10 cellular contexts compared by ENCODE assay signal in the genomic region with DNA sequence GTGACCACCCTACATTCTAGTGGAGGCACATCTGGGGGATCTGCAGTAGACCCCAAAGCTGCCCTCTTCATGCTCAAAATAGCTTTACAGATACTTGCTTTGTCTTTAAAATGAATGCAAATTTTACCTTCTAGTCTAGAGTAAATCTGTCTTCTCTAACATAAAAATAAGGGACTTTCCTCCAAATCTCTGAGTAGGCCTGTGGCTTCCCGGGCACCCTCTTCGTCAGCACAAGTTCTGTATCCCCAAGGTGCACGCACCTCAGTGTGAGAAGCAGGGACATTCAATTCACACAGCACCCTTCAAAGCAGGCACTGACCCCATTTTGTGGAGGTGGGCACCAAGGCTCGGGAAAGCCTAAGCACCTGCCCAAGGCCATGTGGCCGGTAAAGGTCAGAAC. TPM values are rescaled to one million over a fixed set of nuclear protein-coding genes. Genes with fewer than 3 reads are reported as not detected.
DNase-seq lines count a peak whose midpoint lies in the region; ATAC-seq, FAIRE-seq and TF ChIP-seq lines count a peak whose summit lies in the region.
"Had no signal": no experiment of that assay in that cellular context is flagged by ENCODE, and none has a peak within 500 bp of the region (broad histone marks: within the 10 kb centered on the region; RNA-seq: fewer than 3 reads in every experiment).

No MANE protein-coding gene starts in this region.

- H3K79me1 ChIP-seq in H1 (ENCODE audit: low read depth, low read length): peaks cover 6% of the 10 kb centered on the region

- no peak for TF ChIP-seq RAD21 in H1 (IDR thresholded peaks at IDR 0.05 in 1 of 2, conservative IDR thresholded peaks at IDR 0.05 in 1 of 2; ENCODE audit: low read depth in 2 of 2, low read length in 2 of 2)

- H3K27ac ChIP-seq in SU-DHL-6 (ENCODE audit: low read depth, low read length) (peak overlapping the region; percentile 92), H1 (ENCODE audit: low read depth, low read length) (no peak overlapping the region), thoracic aorta (peak overlapping the region; percentile 23 to 34)

- no peak overlapping the region for H4K5ac ChIP-seq in H1 (ENCODE audit: insufficient read length, low read depth, low read length)

- no peak overlapping the region for H3K4me3 ChIP-seq in SU-DHL-6 (ENCODE audit: insufficient read depth, low read length, poor library complexity, severe bottlenecking)
- H3K4me3 ChIP-seq in H1 (ENCODE audit: extremely low read depth in 1 of 4, insufficient read depth in 2 of 4, low read depth in 3 of 4, low read length in 4 of 4): no peak overlapping the region
- H3K4me3 ChIP-seq in thoracic aorta: no peak overlapping the region

- H4K8ac ChIP-seq in H1 (ENCODE audit: extremely low read depth, insufficient read depth, low read length): peak overlapping the region; percentile 63; the same call in 1 of the 2 replicates

- TF ChIP-seq POLR2A in H1 (IDR thresholded peaks at IDR 0.05; ENCODE audit: control extremely low read depth in 1 of 2, low read depth in 2 of 2, low read length in 2 of 2): no peak

- H3K36me3 ChIP-seq in SU-DHL-6 (ENCODE audit: low read length) (no peaks in the 10 kb centered on the region; the same call in 1 of the 2 replicates), H1 (ENCODE audit: control insufficient read depth in 2 of 4, insufficient read depth in 4 of 4, low read length in 3 of 4) (peaks cover 3 to 20% (median 11%) of the 10 kb centered on the region in 4 experiments; a peak in 7 of 8 replicates), thoracic aorta (peaks cover 65% of the 10 kb centered on the region)

- peaks cover 72% of the 10 kb centered on the region for H3K36me3 Mint-ChIP-seq in activated T-cell treated with anti-CD3 and anti-CD28 coated beads, Interleukin-2, amount 50 U/mL, for 24 hours (ENCODE audit: low read depth)
- H3K36me3 Mint-ChIP-seq in HFFc6 (ENCODE audit: low read depth): peaks cover 48% of the 10 kb centered on the region

- H3K4me2 ChIP-seq in SU-DHL-6 (ENCODE audit: low read depth, low read length, poor library complexity, severe bottlenecking) (peak overlapping the region; percentile 38), H1 (ENCODE audit: insufficient read depth in 1 of 2, low read depth in 2 of 2, low read length in 2 of 2) (no peak overlapping the region; a peak in 1 of 4 replicates)

- no peak for TF ChIP-seq EP300 in H1 (IDR thresholded peaks at IDR 0.05; ENCODE audit: borderline replicate concordance in 1 of 2, low read depth in 2 of 2, low read length in 2 of 2)

- CTCF ChIA-PET in H1 (lab: Charles Lee; ENCODE audit: partially characterized antibody): interaction anchor here (0.8 to 9.3 kb wide), 21 partner anchors 12 to 120 kb away, joined by 3 to 236 read pairs (median 7); partner anchors contain the start of genes GPATCH4 and MEF2D

- H4K91ac ChIP-seq in H1 (replicated peaks; ENCODE audit: insufficient read length, low read length): no peak overlapping the region

- H3K27me3 ChIP-seq in SU-DHL-6 (ENCODE audit: low read length) (no peaks in the 10 kb centered on the region), H1 (replicated peaks in 1 of 4; ENCODE audit: control insufficient read depth in 3 of 4, extremely low read depth in 1 of 4, insufficient read depth in 3 of 4, low read length in 3 of 4) (no peaks in the 10 kb centered on the region), thoracic aorta (replicated peaks; ENCODE audit: insufficient read depth) (no peaks in the 10 kb centered on the region)

- H2BK15ac ChIP-seq in H1 (ENCODE audit: low read length): no peak overlapping the region

- H3K23ac ChIP-seq in H1 (ENCODE audit: insufficient read length): no peak overlapping the region

- H3K23me2 ChIP-seq in H1 (ENCODE audit: low read depth, low read length): no peaks in the 10 kb centered on the region

- H3K56ac ChIP-seq in H1 (replicated peaks; ENCODE audit: insufficient read length, low read depth, low read length): no peak overlapping the region

- H3F3A ChIP-seq in SU-DHL-6 (ENCODE audit: insufficient read depth): peaks cover 14% of the 10 kb centered on the region

- no peak overlapping the region for H2BK120ac ChIP-seq in H1 (replicated peaks; ENCODE audit: low read depth, low read length)

- H2BK12ac ChIP-seq in H1 (ENCODE audit: low read depth, low read length): no peak overlapping the region; the same call in 1 of the 2 replicates

- TF ChIP-seq CTCF in SU-DHL-6 (IDR thresholded peaks at IDR 0.05; ENCODE audit: insufficient read depth, low read length, poor library complexity, severe bottlenecking): no peak
- no peak for TF ChIP-seq CTCF in H1 (IDR thresholded peaks at IDR 0.05; ENCODE audit: control extremely low read depth in 1 of 3, insufficient read depth in 1 of 3, low read depth in 1 of 3, low read length in 3 of 3)
- no peak for TF ChIP-seq CTCF in thoracic aorta (IDR thresholded peaks at IDR 0.05)
- TF ChIP-seq CTCF in HFFc6 (IDR thresholded peaks at IDR 0.05): no peak

- H3K4me1 Mint-ChIP-seq in activated T-cell treated with anti-CD3 and anti-CD28 coated beads, Interleukin-2, amount 50 U/mL, for 24 hours (ENCODE audit: low read depth): peaks cover 62% of the 10 kb centered on the region
- peaks cover 56% of the 10 kb centered on the region for H3K4me1 Mint-ChIP-seq in HFFc6 (ENCODE audit: low read depth)

- peak overlapping the region; percentile 62 for H3K27ac Mint-ChIP-seq in activated T-cell treated with anti-CD3 and anti-CD28 coated beads, Interleukin-2, amount 50 U/mL, for 24 hours
- H3K27ac Mint-ChIP-seq in HFFc6: no peak overlapping the region; the same call in 1 of the 2 replicates

- H3K79me2 ChIP-seq in SU-DHL-6 (ENCODE audit: insufficient read depth, low read length) (peaks cover 30% of the 10 kb centered on the region), H1 (ENCODE audit: control insufficient read depth in 1 of 2, insufficient read depth in 2 of 2, low read length in 2 of 2) (peaks cover 0 to 10% of the 10 kb centered on the region in 2 experiments; a peak in 1 of 4 replicates)

- H2BK20ac ChIP-seq in H1 (ENCODE audit: low read length): no peak overlapping the region

- H3K4ac ChIP-seq in H1 (replicated peaks; ENCODE audit: insufficient read length, low read depth, low read length): no peak overlapping the region

- H3K4me3 Mint-ChIP-seq in activated T-cell treated with anti-CD3 and anti-CD28 coated beads, Interleukin-2, amount 50 U/mL, for 24 hours: peak overlapping the region; percentile 9
- H3K4me3 Mint-ChIP-seq in HFFc6: no peak overlapping the region

- 87% methylated on average over 5 of the region's 5 CpGs; no CpG with 5 or more reads in 1 of the 2 experiments for WGBS in H1 (ENCODE audit: extremely low coverage in 1 of 2, insufficient coverage in 1 of 2, insufficient read length in 1 of 2, insufficient replicate concordance in 2 of 2, low coverage in 1 of 2, low lambda C conversion rate in 2 of 2, missing lambda C conversion rate in 1 of 2), 2 experiments

- FAIRE-seq in H1 (lab: Jason Lieb, UNC) (no peak), HTR-8/SVneo (lab: Jason Lieb, UNC) (no peak)

- H2AK5ac ChIP-seq in H1 (ENCODE audit: low read depth, low read length): no peak overlapping the region

- no peak for ATAC-seq in thoracic aorta (ENCODE audit: insufficient number of reproducible peaks, low FRiP score, low read depth)

- H3K9me3 ChIP-seq in SU-DHL-6 (ENCODE audit: insufficient read depth, low read length): no peaks in the 10 kb centered on the region
- H3K9me3 ChIP-seq in H1 (ENCODE audit: insufficient read depth in 2 of 2, low read depth in 1 of 2, low read length in 1 of 2): no peaks in the 10 kb centered on the region
- no peaks in the 10 kb centered on the region for H3K9me3 ChIP-seq in thoracic aorta

- H4K20me1 ChIP-seq in SU-DHL-6 (ENCODE audit: low read depth, low read length): no peaks in the 10 kb centered on the region
- peaks cover 3 to 5% of the 10 kb centered on the region in 2 experiments for H4K20me1 ChIP-seq in H1 (replicated peaks in 1 of 2; ENCODE audit: control insufficient read depth in 1 of 2, insufficient read depth in 2 of 2, low read length in 2 of 2)

- no peak overlapping the region for H3K18ac ChIP-seq in H1 (ENCODE audit: extremely low read depth, low read length)

- DNase-seq in activated T-cell treated with anti-CD3 and anti-CD28 coated beads, Interleukin-2, amount 50 U/mL, for 24 hours: no peak
- no peak for DNase-seq in activated T-cell treated with anti-CD3 and anti-CD28 coated beads, Interleukin-2, amount 50 U/mL, for 1 hour
- DNase-seq in H1 (ENCODE audit: low read depth in 1 of 2, low spot score in 2 of 2) (no peak), thoracic aorta (ENCODE audit: low spot score) (no peak), HTR-8/SVneo (ENCODE audit: insufficient read length, low spot score) (no peak), NCI-H2081 (lab: John Stamatoyannopoulos, UW) (no peak), HFFc6 (no peak)
- DNase-seq: ACHN, NCI-H69 had no signal

- H3K27me3 Mint-ChIP-seq in activated T-cell treated with anti-CD3 and anti-CD28 coated beads, Interleukin-2, amount 50 U/mL, for 24 hours: no peaks in the 10 kb centered on the region
- peaks cover 4% of the 10 kb centered on the region for H3K27me3 Mint-ChIP-seq in HFFc6 (ENCODE audit: insufficient read depth)

- no peaks in the 10 kb centered on the region for H3K9me2 ChIP-seq in SU-DHL-6 (replicated peaks; ENCODE audit: insufficient read depth, low read length)

- H3K9me3 Mint-ChIP-seq in activated T-cell treated with anti-CD3 and anti-CD28 coated beads, Interleukin-2, amount 50 U/mL, for 24 hours: no peaks in the 10 kb centered on the region
- no peaks in the 10 kb centered on the region for H3K9me3 Mint-ChIP-seq in HFFc6

- H3K4me1 ChIP-seq in H1 (replicated peaks in 1 of 4; ENCODE audit: control insufficient read depth in 3 of 4, insufficient read depth in 4 of 4, low read length in 3 of 4): peaks cover 0 to 15% (median 11%) of the 10 kb centered on the region in 4 experiments; a peak in 6 of 7 replicates
- peaks cover 33 to 97% of the 10 kb centered on the region in 2 donors for H3K4me1 ChIP-seq in thoracic aorta (ENCODE audit: control insufficient read depth in 1 of 2, low read depth in 2 of 2)

- H2BK5ac ChIP-seq in H1 (ENCODE audit: low read depth, low read length): no peak overlapping the region

- H3K9ac ChIP-seq in SU-DHL-6 (ENCODE audit: low read length) (peak overlapping the region; percentile 34), H1 (replicated peaks in 1 of 4; ENCODE audit: extremely low read depth in 1 of 4, low read depth in 3 of 4, low read length in 3 of 4) (no peak overlapping the region)

- H3K14ac ChIP-seq in H1 (ENCODE audit: insufficient read length): no peak overlapping the region

- H2AFZ ChIP-seq in SU-DHL-6 (ENCODE audit: low read depth, low read length, severe bottlenecking) (no peak overlapping the region), H1 (ENCODE audit: low read length) (no peak overlapping the region)

- POLR2A ChIA-PET in H1 (lab: Charles Lee; ENCODE audit: partially characterized antibody): interaction anchor here (1.0 to 16.1 kb wide), 6 partner anchors 7 to 120 kb away, joined by 3 to 166 read pairs (median 4); partner anchors contain the start of genes GPATCH4 and MEF2D

RNA-seq across cellular contexts. Expression of gene MEF2D, which starts 19.0 kb away (rescaled TPM):
- total RNA-seq in H1 (2021; fragmentation: NEBNext Ultra II Directional; extraction: Animal tissue kit (Norgen Biotek cat#: 25700)): 17.3 and 19.5 TPM in 2 replicates
- polyA plus RNA-seq in H1 (2011; rRNA removed): 20.3 and 44.4 TPM in 2 replicates
- 12.4 TPM for polyA plus RNA-seq in H1 (2011; cell fraction: cytosol; rRNA removed)
- 19.5 TPM for polyA plus RNA-seq in H1 (2011; cell fraction: nucleus; rRNA removed)
- polyA plus RNA-seq in H1 (2012, experiment 1 of 2): 10.3 to 14.6 TPM (median 12.8 TPM) in 4 replicates
- 8.1 TPM for polyA plus RNA-seq in H1 (2012, experiment 2 of 2)
- polyA plus RNA-seq in H1 (2013, experiment 1 of 2): 9.1 TPM
- 8.8 TPM for polyA plus RNA-seq in H1 (2013, experiment 2 of 2)
- polyA minus RNA-seq in H1 (2011; rRNA and poly(A)+ RNA removed): 6.7 and 7.7 TPM in 2 replicates
- 14.5 TPM for polyA minus RNA-seq in H1 (2011; cell fraction: cytosol; rRNA and poly(A)+ RNA removed)
- 9.3 TPM for polyA minus RNA-seq in H1 (2011; cell fraction: nucleus; rRNA and poly(A)+ RNA removed)
- 100 to 1,000 TPM in 1 of 2 donors, 10 to 100 TPM in 1; 76.1 to 101 TPM for total RNA-seq in thoracic aorta
- 10 to 100 TPM; 50.0 to 60.1 (median 56.8) TPM for total RNA-seq in HFFc6 (2021; fragmentation: NEBNext Ultra II Directional; extraction: Animal tissue kit (Norgen Biotek cat#: 25700))
